9 cellular contexts compared by ENCODE assay signal in genomic region chr9:5767968-5768932, GRCh38.
DNase-seq lines count a peak whose midpoint lies in the region; ATAC-seq and TF ChIP-seq lines count a peak whose summit lies in the region.
"Had no signal": no experiment of that assay in that cellular context is flagged by ENCODE, and none has a peak within 500 bp of the region (broad histone marks: within the 10 kb centered on the region; RNA-seq: fewer than 3 reads in every experiment).

No MANE protein-coding gene starts in this region.

- H3K4me3 Mint-ChIP-seq in Caco-2 (ENCODE audit: unreplicated experiment): no peak overlapping the region
- H3K4me3 Mint-ChIP-seq in activated naive CD8-positive, alpha-beta T cell treated with anti-CD3 and anti-CD28 coated beads, Interleukin-2, amount 50 U/mL, for 24 hours: no peak overlapping the region

- H3K36me3 ChIP-seq in Caco-2 (ENCODE audit: control insufficient read depth, insufficient read depth, low read length): no peaks in the 10 kb centered on the region

- no peaks in the 10 kb centered on the region for H3K9me3 ChIP-seq in Caco-2

- H3K27me3 Mint-ChIP-seq in Caco-2 (ENCODE audit: insufficient read depth, unreplicated experiment): no peaks in the 10 kb centered on the region
- no peaks in the 10 kb centered on the region for H3K27me3 Mint-ChIP-seq in activated naive CD8-positive, alpha-beta T cell treated with anti-CD3 and anti-CD28 coated beads, Interleukin-2, amount 50 U/mL, for 24 hours

- H3K27me3 ChIP-seq in Caco-2 (replicated peaks; ENCODE audit: control insufficient read depth, insufficient read depth, low read length): no peaks in the 10 kb centered on the region

- intact Hi-C loops in Caco-2 (cut with micrococcal nuclease; ENCODE audit: unreplicated experiment): no loop called here

- H3K36me3 Mint-ChIP-seq in Caco-2 (ENCODE audit: insufficient read depth, unreplicated experiment): peaks cover 29% of the 10 kb centered on the region
- H3K36me3 Mint-ChIP-seq in activated naive CD8-positive, alpha-beta T cell treated with anti-CD3 and anti-CD28 coated beads, Interleukin-2, amount 50 U/mL, for 24 hours (ENCODE audit: low read depth): peaks cover 59% of the 10 kb centered on the region

- DNase-seq in Caco-2 (no peak), islet precursor cell (no peak), DMS79 (lab: John Stamatoyannopoulos, UW) (no peak), dedifferentiated amniotic fluid mesenchymal stem cell (ENCODE audit: extremely low spot score) (no peak)
- no peak for DNase-seq in activated naive CD8-positive, alpha-beta T cell treated with anti-CD3 and anti-CD28 coated beads, Interleukin-2, amount 50 U/mL, for 24 hours
- DNase-seq: T-helper 9 cell had no signal

- H3K4me1 ChIP-seq in Caco-2: peaks cover under 1% of the 10 kb centered on the region; the same call in 1 of the 2 replicates

- POLR2A ChIA-PET in Caco-2 (lab: Charles Lee): interaction anchor here (0.5 kb wide), 1 partner anchor 63 kb away, joined by 5 read pairs; no protein-coding TSS in a partner anchor

- H3K4me1 Mint-ChIP-seq in Caco-2 (ENCODE audit: low read depth, unreplicated experiment): peaks cover 7% of the 10 kb centered on the region
- H3K4me1 Mint-ChIP-seq in activated naive CD8-positive, alpha-beta T cell treated with anti-CD3 and anti-CD28 coated beads, Interleukin-2, amount 50 U/mL, for 24 hours: peaks cover 33% of the 10 kb centered on the region

- peak overlapping the region; percentile 21 for H3K27ac Mint-ChIP-seq in Caco-2 (ENCODE audit: unreplicated experiment)
- H3K27ac Mint-ChIP-seq in activated naive CD8-positive, alpha-beta T cell treated with anti-CD3 and anti-CD28 coated beads, Interleukin-2, amount 50 U/mL, for 24 hours: peak overlapping the region; percentile 76

- H3K4me3 ChIP-seq in Caco-2 (ENCODE audit: low read depth, low read length): no peak overlapping the region

- CTCF ChIA-PET in Caco-2 (lab: Charles Lee): no interaction called here

- peak; percentile 72 for ATAC-seq in GM18868 (IDR thresholded peaks at IDR 0.05; ENCODE audit: unreplicated experiment)
- ATAC-seq in HG03442 (IDR thresholded peaks at IDR 0.05; ENCODE audit: unreplicated experiment): peak; percentile 77
- ATAC-seq in activated naive CD8-positive, alpha-beta T cell treated with anti-CD3 and anti-CD28 coated beads, Interleukin-2, amount 50 U/mL, for 24 hours: peak; percentile 87
- no peak for ATAC-seq in HG02970 (IDR thresholded peaks at IDR 0.05; ENCODE audit: low FRiP score, unreplicated experiment)

- TF ChIP-seq CTCF in Caco-2 (IDR thresholded peaks at IDR 0.05; ENCODE audit: insufficient read depth in 1 of 2, low read depth in 1 of 2, low read length in 1 of 2, severe bottlenecking in 1 of 2, unreplicated experiment in 1 of 2): no peak

- BruUV-seq in Caco-2 (replicated peaks; lab: Mats Ljungman, UMichigan): no TSS peak

- H3K9me3 Mint-ChIP-seq in Caco-2 (ENCODE audit: unreplicated experiment): no peaks in the 10 kb centered on the region
- H3K9me3 Mint-ChIP-seq in activated naive CD8-positive, alpha-beta T cell treated with anti-CD3 and anti-CD28 coated beads, Interleukin-2, amount 50 U/mL, for 24 hours: no peaks in the 10 kb centered on the region
